Comparison of ENCODE assay signal across 9 cellular contexts in the genomic region with DNA sequence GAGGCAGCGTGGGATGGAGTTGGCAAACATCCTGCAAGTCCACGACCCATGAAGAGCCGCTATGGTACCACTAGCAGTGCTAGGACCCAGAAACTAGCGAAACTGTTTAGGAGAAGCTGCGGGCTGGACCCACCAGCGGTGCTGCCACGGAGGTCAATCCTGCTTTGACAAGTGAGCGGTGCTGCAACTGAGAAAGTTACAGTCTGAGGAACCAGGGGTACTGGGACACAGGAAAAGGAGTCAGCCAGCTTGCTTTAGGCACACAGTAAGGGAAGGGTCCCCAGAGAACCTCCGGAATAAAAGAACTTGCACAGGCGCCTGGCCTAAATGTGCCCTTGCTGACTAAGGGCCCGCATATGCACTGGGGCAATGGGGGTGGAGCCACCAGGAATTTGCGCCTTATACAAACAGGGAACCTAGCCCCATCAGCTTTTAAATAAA. TPM values are rescaled to one million over a fixed set of nuclear protein-coding genes. Genes with fewer than 3 reads are reported as not detected.
DNase-seq lines count a peak whose midpoint lies in the region; ATAC-seq and TF ChIP-seq lines count a peak whose summit lies in the region.
"Had no signal": no experiment of that assay in that cellular context is flagged by ENCODE, and none has a peak within 500 bp of the region (broad histone marks: within the 10 kb centered on the region; RNA-seq: fewer than 3 reads in every experiment).

No MANE protein-coding gene starts in this region.

- peak overlapping the region; percentile 7 for H3K9ac ChIP-seq in adipocyte (ENCODE audit: low read length)

- H3K27ac Mint-ChIP-seq in activated T-cell treated with anti-CD3 and anti-CD28 coated beads, Interleukin-2, amount 50 U/mL, for 72 hours, result no peak overlapping the region
- peak overlapping the region; percentile 97 for H3K27ac Mint-ChIP-seq in type B pancreatic cell

- ATAC-seq in activated T-cell treated with anti-CD3 and anti-CD28 coated beads, Interleukin-2, amount 50 U/mL, for 72 hours (replicated peaks in 1 of 2), result no peak
- ATAC-seq in GM19035 (IDR thresholded peaks at IDR 0.05; ENCODE audit: unreplicated experiment), result no peak

- no peaks in the 10 kb centered on the region for H3K27me3 ChIP-seq in adipocyte (replicated peaks; ENCODE audit: control insufficient read depth, insufficient read depth, low read length)

- TF ChIP-seq CTCF in type B pancreatic cell (conservative IDR thresholded peaks at IDR 0.05), result no peak

- peaks cover 0 to 6% of the 10 kb centered on the region in 2 donors for H3K9me3 Mint-ChIP-seq in activated T-cell treated with anti-CD3 and anti-CD28 coated beads, Interleukin-2, amount 50 U/mL, for 72 hours
- no peaks in the 10 kb centered on the region for H3K9me3 Mint-ChIP-seq in type B pancreatic cell

- H3K4me1 Mint-ChIP-seq in activated T-cell treated with anti-CD3 and anti-CD28 coated beads, Interleukin-2, amount 50 U/mL, for 72 hours (ENCODE audit: low read depth), result peaks cover 25% of the 10 kb centered on the region
- H3K4me1 Mint-ChIP-seq in type B pancreatic cell (ENCODE audit: unreplicated experiment), result peaks cover 13% of the 10 kb centered on the region

- peak overlapping the region; percentile 84 for H3K4me3 ChIP-seq in adipocyte (ENCODE audit: low read length)

- no peaks in the 10 kb centered on the region for H3K9me3 ChIP-seq in adipocyte (ENCODE audit: control insufficient read depth, low read length)

- H3K4me3 Mint-ChIP-seq in activated T-cell treated with anti-CD3 and anti-CD28 coated beads, Interleukin-2, amount 50 U/mL, for 72 hours, result peak overlapping the region; percentile 23 to 99
- H3K4me3 Mint-ChIP-seq in type B pancreatic cell, result no peak overlapping the region

- H3K4me1 ChIP-seq in adipocyte (ENCODE audit: control insufficient read depth, insufficient read depth, low read length), result peaks cover 29% of the 10 kb centered on the region

- DNase-seq in activated T-cell treated with anti-CD3 and anti-CD28 coated beads, Interleukin-2, amount 50 U/mL, for 72 hours, result no peak
- DNase-seq in activated T-cell treated with anti-CD3 and anti-CD28 coated beads, Interleukin-2, amount 50 U/mL, for 48 hours, result no peak
- DNase-seq in adipocyte (ENCODE audit: low read depth), result no peak
- peak; percentile 57 for DNase-seq in kidney tubule cell (ENCODE audit: low spot score)
- DNase-seq in type B pancreatic cell (ENCODE audit: extremely low spot score, unreplicated experiment), result no peak
- no peak for DNase-seq in midbrain (lab: John Stamatoyannopoulos, UW)
- no peak for DNase-seq in DMS 273 treated with DMSO at 0.1 percent for 48 hours (lab: John Stamatoyannopoulos, UW)
- DNase-seq: stimulated activated CD4-positive, alpha-beta T cell treated with anti-CD3 and anti-CD28 coated beads, Interleukin-12 subunit alpha, Interleukin-12 subunit beta, amount 100 ng/mL, for 4 hours had no signal

- no peaks in the 10 kb centered on the region for H3K27me3 Mint-ChIP-seq in activated T-cell treated with anti-CD3 and anti-CD28 coated beads, Interleukin-2, amount 50 U/mL, for 72 hours (ENCODE audit: low read depth)
- H3K27me3 Mint-ChIP-seq in type B pancreatic cell, result no peaks in the 10 kb centered on the region

- H3K36me3 Mint-ChIP-seq in activated T-cell treated with anti-CD3 and anti-CD28 coated beads, Interleukin-2, amount 50 U/mL, for 72 hours (ENCODE audit: insufficient read depth in 2 of 2), result peaks cover 19 to 27% of the 10 kb centered on the region in 2 donors
- H3K36me3 Mint-ChIP-seq in type B pancreatic cell, result peaks cover 4% of the 10 kb centered on the region

- H3K36me3 ChIP-seq in adipocyte (ENCODE audit: control insufficient read depth, insufficient read depth, low read length, severe bottlenecking), result no peaks in the 10 kb centered on the region

RNA-seq across cellular contexts. Expression of gene ANXA2R, which starts 23.6 kb away (rescaled TPM):
- 10 to 100 TPM in 1 of 2 donors, 1 to 10 TPM in 1; 9.9 to 10.0 TPM for total RNA-seq in activated T-cell treated with anti-CD3 and anti-CD28 coated beads, Interleukin-2, amount 50 U/mL, for 72 hours
- 0.34 and 0.74 TPM in 2 replicates for total RNA-seq in type B pancreatic cell (ENCODE audit: low replicate concordance)

RNA-seq across cellular contexts. Expression of gene ZNF131, which starts 57.0 kb away (rescaled TPM):
- 10 to 100 TPM; 42.9 to 52.2 TPM for total RNA-seq in activated T-cell treated with anti-CD3 and anti-CD28 coated beads, Interleukin-2, amount 50 U/mL, for 72 hours
- 32.6 and 42.7 TPM in 2 replicates for total RNA-seq in type B pancreatic cell (ENCODE audit: low replicate concordance)
